ENCODE assay signal across 8 cellular contexts in the genomic region with DNA sequence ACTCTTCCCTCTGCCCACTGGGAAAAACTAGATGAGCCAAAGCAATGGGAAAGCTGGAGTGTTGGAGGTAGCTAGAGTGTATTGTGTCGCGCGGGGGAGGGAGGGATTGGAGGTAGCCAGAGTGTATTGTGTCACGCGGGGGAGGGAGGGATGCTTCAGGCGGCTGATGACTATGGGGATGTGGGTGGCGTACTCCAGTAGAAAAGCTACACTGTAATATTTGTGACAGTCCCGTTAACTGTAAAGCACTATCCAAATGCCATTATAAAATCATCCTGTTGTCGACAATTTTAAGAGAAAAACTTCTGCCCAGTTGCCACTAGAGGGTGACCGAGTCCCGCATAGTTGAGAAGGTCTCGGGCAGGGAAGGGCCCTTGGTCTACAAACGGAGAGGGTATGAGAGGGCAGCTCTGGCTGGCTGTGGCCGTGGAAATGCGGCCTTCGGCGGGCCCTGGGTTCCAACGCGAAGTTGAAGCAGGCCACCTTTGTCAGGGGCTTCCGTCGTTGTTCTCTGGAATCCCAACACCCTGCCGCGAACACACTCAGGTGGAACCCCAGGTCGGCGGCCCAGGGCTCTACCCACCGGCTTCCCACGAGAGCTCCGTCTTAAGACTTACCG. TPM values are rescaled to one million over a fixed set of nuclear protein-coding genes. Genes with fewer than 3 reads are reported as not detected.
DNase-seq lines count a peak whose midpoint lies in the region; ATAC-seq, FAIRE-seq and TF ChIP-seq lines count a peak whose summit lies in the region.

No MANE protein-coding gene starts in this region.

- POLR2A ChIA-PET in A549 (lab: Yijun Ruan, JAX) = interaction anchor here (0.8 kb wide), 1 partner anchor 144 kb away, joined by 3 read pairs; no protein-coding TSS in a partner anchor

- TF ChIP-seq CTCF in A549 (IDR thresholded peaks at IDR 0.05) (peak; percentile 78), NB4 (IDR thresholded peaks at IDR 0.05; ENCODE audit: low read depth, low read length) (peak; percentile 76), cardiac muscle cell (IDR thresholded peaks at IDR 0.05; ENCODE audit: low read depth, low read length) (peak; percentile 81), psoas muscle (IDR thresholded peaks at IDR 0.05) (peak; percentile 86), vagina (IDR thresholded peaks at IDR 0.05) (peak in 2 of 3 experiments; percentile 53 to 71)

- 43% methylated on average over 29 of the region's 29 CpGs for WGBS in A549 (ENCODE audit: missing lambda C conversion rate)
- 29 to 33% (median 31%) methylated on average over 29 of the region's 29 CpGs for whole genome bisulfite sequencing in psoas muscle, 3 donors

- H3K9me3 ChIP-seq in A549 (no peaks in the 10 kb centered on the region), cardiac muscle cell (ENCODE audit: low read depth) (no peaks in the 10 kb centered on the region), psoas muscle (no peaks in the 10 kb centered on the region), vagina (no peaks in the 10 kb centered on the region)

- peak overlapping the region in 1 of 2 experiments; percentile 35; a peak in 1 of 6 replicates for H3K27ac ChIP-seq in A549
- no peak overlapping the region for H3K27ac ChIP-seq in cardiac muscle cell
- no peak overlapping the region for H3K27ac ChIP-seq in psoas muscle
- H3K27ac ChIP-seq in vagina = no peak overlapping the region

- DNase-seq in A549 (ENCODE audit: low read depth in 1 of 2, low spot score in 1 of 2) (peak; percentile 85 to 91), NB4 (ENCODE audit: low read depth) (peak; percentile 83), SKM-1 (lab: John Stamatoyannopoulos, UW; ENCODE audit: unreplicated experiment) (peak; percentile 16), cardiac muscle cell (ENCODE audit: low read depth in 1 of 2, low spot score in 1 of 2) (peak; percentile 89), psoas muscle (peak; percentile 65 to 85), vagina (ENCODE audit: extremely low spot score in 2 of 2) (no peak)
- peak; percentile 62 to 71 for DNase-seq in activated naive CD4-positive, alpha-beta T cell treated with anti-CD3 and anti-CD28 coated beads, Interleukin-2, amount 50 U/mL, for 72 hours (ENCODE audit: low spot score in 2 of 2)

- H3K4me2 ChIP-seq in A549 = peak overlapping the region; percentile 35; the same call in 1 of the 3 replicates

- CTCF ChIA-PET in A549 (lab: Yijun Ruan, JAX) = interaction anchor here (0.6 to 21.5 kb wide), 58 partner anchors 11 to 1068 kb away, joined by 3 to 517 read pairs (median 6); partner anchors contain the start of genes ATP6V1D, PIGH, PLEK2 and PLEKHH1

- no peaks in the 10 kb centered on the region for H3K9me3 Mint-ChIP-seq in activated naive CD4-positive, alpha-beta T cell treated with anti-CD3 and anti-CD28 coated beads, Interleukin-2, amount 50 U/mL, for 72 hours

- no peaks in the 10 kb centered on the region for H3K36me3 ChIP-seq in cardiac muscle cell
- no peaks in the 10 kb centered on the region for H3K36me3 ChIP-seq in psoas muscle (ENCODE audit: insufficient read depth in 1 of 2, low read depth in 1 of 2)
- H3K36me3 ChIP-seq in vagina = no peaks in the 10 kb centered on the region

- H3K4me1 ChIP-seq in A549 (peaks cover 9% of the 10 kb centered on the region), cardiac muscle cell (ENCODE audit: low read depth) (peaks cover 5% of the 10 kb centered on the region), psoas muscle (peaks cover 19% of the 10 kb centered on the region), vagina (no peaks in the 10 kb centered on the region)

- TF ChIP-seq RAD21 in A549 (conservative IDR thresholded peaks at IDR 0.05 in 1 of 2, IDR thresholded peaks at IDR 0.05 in 1 of 2) = peak; percentile 86 to 95

- TF ChIP-seq EP300 in A549 (IDR thresholded peaks at IDR 0.05) = no peak

- H3K27ac Mint-ChIP-seq in activated naive CD4-positive, alpha-beta T cell treated with anti-CD3 and anti-CD28 coated beads, Interleukin-2, amount 50 U/mL, for 72 hours = no peak overlapping the region

- intact Hi-C loops in psoas muscle (cut with DNase I) = loop anchor here (2.0 to 10.0 kb wide), 3 partner anchors 60 to 278 kb away; partner anchors contain the start of genes RDH12 (in 2 of the 2) and TMEM229B (in 1 of the 2)
- intact Hi-C loops in vagina (cut with DNase I) = loop anchor here (10.0 kb wide), 1 partner anchor 148 kb away; no protein-coding TSS in a partner anchor

- FAIRE-seq in A549 (lab: Jason Lieb, UNC) = no peak

- ATAC-seq in A549 (peak; percentile 85 to 94), GM18505 (IDR thresholded peaks at IDR 0.05; ENCODE audit: unreplicated experiment) (peak; percentile 53), psoas muscle (peak; percentile 88 to 94 (median 88))
- peak; percentile 91 for ATAC-seq in activated naive CD4-positive, alpha-beta T cell treated with anti-CD3 and anti-CD28 coated beads, Interleukin-2, amount 50 U/mL, for 72 hours

- no peak overlapping the region for H3K4me3 ChIP-seq in A549
- no peak overlapping the region for H3K4me3 ChIP-seq in NB4 (ENCODE audit: low read depth, low read length)
- no peak overlapping the region for H3K4me3 ChIP-seq in cardiac muscle cell
- no peak overlapping the region for H3K4me3 ChIP-seq in psoas muscle
- no peak overlapping the region for H3K4me3 ChIP-seq in vagina

- TF ChIP-seq POLR2A in A549 (IDR thresholded peaks at IDR 0.05; ENCODE audit: low read length) = no peak
- no peak for TF ChIP-seq POLR2A in GM18505 (IDR thresholded peaks at IDR 0.05; ENCODE audit: borderline replicate concordance, extremely low read depth, insufficient read depth, insufficient read length)
- TF ChIP-seq POLR2A in NB4 (IDR thresholded peaks at IDR 0.05; ENCODE audit: extremely low read depth, insufficient read length) = no peak
- TF ChIP-seq POLR2A in vagina (IDR thresholded peaks at IDR 0.05) = no peak

- H3K36me3 Mint-ChIP-seq in activated naive CD4-positive, alpha-beta T cell treated with anti-CD3 and anti-CD28 coated beads, Interleukin-2, amount 50 U/mL, for 72 hours = no peaks in the 10 kb centered on the region

- no peaks in the 10 kb centered on the region for H3K27me3 ChIP-seq in cardiac muscle cell
- H3K27me3 ChIP-seq in psoas muscle (ENCODE audit: insufficient read depth in 3 of 3, low read length in 2 of 3) = no peaks in the 10 kb centered on the region
- H3K27me3 ChIP-seq in vagina = no peaks in the 10 kb centered on the region

TF ChIP-seq in A549, 52 proteins besides CTCF, POLR2A, EP300 and RAD21:
- TF ChIP-seq RFX5 (IDR thresholded peaks at IDR 0.05) (no peak), EHMT2 (IDR thresholded peaks at IDR 0.05; ENCODE audit: low read depth) (no peak), SMC3 (IDR thresholded peaks at IDR 0.05) (peak; percentile 76)

RNA-seq across cellular contexts. Expression of gene PLEK2, which starts 15.1 kb away (rescaled TPM):
- polyA plus RNA-seq in A549 (2011; rRNA removed) (14.7 and 15.1 TPM in 2 replicates), A549 (2017; fragmentation: RNase III; extraction: RNeasy Plus Mini Kit Qiagen cat#74134 plus additional on column Dnase treatment) (13.0 to 16.1 TPM (median 14.6 TPM) in 3 replicates), cardiac muscle cell (0.59 and 0.92 TPM in 2 replicates), psoas muscle (1 to 10 TPM in 1 of 3 donors, under 1 TPM in 1, not detected in 1; 0.05 to 2.1 TPM)
- polyA plus RNA-seq in A549 (2012; cell fraction: cytosol; rRNA removed) = 10.5 and 12.6 TPM in 2 replicates
- polyA plus RNA-seq in A549 (2012; cell fraction: nucleus; rRNA removed) = 6.6 and 7.9 TPM in 2 replicates
- polyA minus RNA-seq in A549 (2011; rRNA and poly(A)+ RNA removed) = 7.6 and 7.8 TPM in 2 replicates
- total RNA-seq in activated naive CD4-positive, alpha-beta T cell treated with anti-CD3 and anti-CD28 coated beads, Interleukin-2, amount 50 U/mL, for 72 hours = 1 to 10 TPM; 3.3 to 6.5 TPM
- total RNA-seq in cardiac muscle cell (0.67 and 1.8 TPM in 2 replicates), psoas muscle (under 1 TPM in 2 of 4 donors, not detected in 2; 0.59 to 0.77 TPM), vagina (4.4 TPM)

Comparison
In these comparisons a context has a peak if more than half of its experiments do, and no peak if none do; other contexts are left out.
1. DNase-seq: peak in A549 (2 of 2), NB4 (single experiment), SKM-1 (single experiment), activated naive CD4-positive, alpha-beta T cell treated with anti-CD3 and anti-CD28 coated beads, Interleukin-2, amount 50 U/mL, for 72 hours (2 of 2), cardiac muscle cell (2 of 2) and psoas muscle (2 of 2); none in vagina (0 of 2).
2. Peak in every context shown above with its lines, with median percentiles within 50 percentile points of each other: ATAC-seq and CTCF ChIP-seq.